30 cellular contexts compared by ENCODE assay signal in the genomic region with DNA sequence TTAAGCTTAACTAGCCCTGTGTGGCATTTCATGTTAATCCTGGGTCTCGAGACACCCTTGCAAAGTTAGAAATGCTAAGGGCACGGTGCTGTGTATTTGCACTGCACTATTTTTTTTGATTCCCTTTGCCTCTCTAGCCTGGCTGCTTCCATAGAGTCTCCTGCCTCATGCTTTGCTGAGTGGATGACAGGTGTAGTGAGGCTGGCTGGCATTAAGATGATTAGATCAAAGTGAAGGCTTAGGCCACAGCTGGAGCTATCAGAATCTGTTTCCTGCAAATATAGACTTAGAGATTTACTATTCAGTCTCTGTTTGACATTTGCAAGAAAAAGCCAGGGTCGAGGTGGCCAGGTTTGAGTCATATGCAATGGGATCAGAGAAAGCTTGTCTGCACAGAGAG.
"Had no signal": no experiment of that assay in that cellular context is flagged by ENCODE, and none has a peak within 500 bp of the region (broad histone marks: within the 10 kb centered on the region; RNA-seq: fewer than 3 reads in every experiment).

No MANE protein-coding gene starts in this region.

- H3K79me2 ChIP-seq: parathyroid adenoma had no signal

- H3K9me3 ChIP-seq: ovary, psoas muscle, right lobe of liver, thoracic aorta, thyroid gland, vagina had no signal

- H3K4me3 ChIP-seq: ovary, psoas muscle, right lobe of liver, sigmoid colon, stomach, thoracic aorta, thyroid gland, tibial nerve, upper lobe of left lung, vagina had no signal

- H3K9ac ChIP-seq: parathyroid adenoma had no signal

- H3K27ac ChIP-seq: ovary, parathyroid adenoma, psoas muscle, right lobe of liver, sigmoid colon, stomach, thoracic aorta, thyroid gland, tibial nerve, upper lobe of left lung, vagina had no signal

- H3K4me3 Mint-ChIP-seq: naive thymus-derived CD4-positive, alpha-beta T cell; natural killer cell; nephron; neural crest cell; stimulated activated effector memory CD8-positive, alpha-beta T cell treated with anti-CD3 and anti-CD28 coated beads, Interleukin-12 subunit alpha, Interleukin-12 subunit beta, amount 100 ng/mL, for 72 hours; stimulated activated naive B cell treated with anti-CD40 and anti-IgM and Interleukin-4, amounts not matched to agents 10 μg/mL and 1 μg/mL and 100 μg/mL, for 72 hours; stimulated activated naive CD8-positive, alpha-beta T cell treated with anti-CD3 and anti-CD28 coated beads, Interleukin-15, Interleukin-2, amounts not matched to agents 100 ng/mL and 50 ng/mL, for 24 hours had no signal

- H3K27ac Mint-ChIP-seq: naive thymus-derived CD4-positive, alpha-beta T cell; natural killer cell; nephron; progenitor cell of endocrine pancreas; stimulated activated effector memory CD8-positive, alpha-beta T cell treated with anti-CD3 and anti-CD28 coated beads, Interleukin-12 subunit alpha, Interleukin-12 subunit beta, amount 100 ng/mL, for 72 hours; stimulated activated naive B cell treated with anti-CD40 and anti-IgM and Interleukin-4, amounts not matched to agents 10 μg/mL and 1 μg/mL and 100 μg/mL, for 72 hours; stimulated activated naive CD8-positive, alpha-beta T cell treated with anti-CD3 and anti-CD28 coated beads, Interleukin-15, Interleukin-2, amounts not matched to agents 100 ng/mL and 50 ng/mL, for 24 hours had no signal

- FAIRE-seq: small intestine, urothelium cell line had no signal

- H3K36me3 ChIP-seq: ovary, right lobe of liver, sigmoid colon, stomach, thoracic aorta, thyroid gland, tibial nerve, upper lobe of left lung, vagina had no signal

- DNase-seq: naive thymus-derived CD4-positive, alpha-beta T cell; natural killer cell; occipital lobe; ovary; posterior cingulate gyrus; psoas muscle; right cardiac atrium; right lobe of liver; sigmoid colon; small intestine; stimulated activated CD4-positive, alpha-beta T cell treated with anti-CD3 and anti-CD28 coated beads, Interleukin-15, amount 100 ng/mL, for 24 hours; stimulated activated CD4-positive, alpha-beta T cell treated with anti-CD3 and anti-CD28 coated beads, Interleukin-2, amount 100 ng/mL, for 24 hours; stimulated activated CD4-positive, alpha-beta T cell treated with anti-CD3 and anti-CD28 coated beads, Interleukin-2, amount 100 ng/mL, for 48 hours; stimulated activated CD4-positive, alpha-beta T cell treated with anti-CD3 and anti-CD28 coated beads, Interleukin-4, amount 100 ng/mL, for 24 hours; stimulated activated naive B cell treated with anti-CD40 and anti-IgM and Interleukin-4, amounts not matched to agents 10 μg/mL and 1 μg/mL and 100 μg/mL, for 72 hours; stimulated activated naive CD4-positive, alpha-beta T cell treated with Interleukin-2 at 50 U/mL for 16 hours; stomach; thyroid gland; trophoblast cell; upper lobe of left lung had no signal

- H3K4me1 ChIP-seq: parathyroid adenoma, psoas muscle, sigmoid colon, thyroid gland, tibial nerve, upper lobe of left lung, vagina had no signal

- H3K4me1 Mint-ChIP-seq: naive thymus-derived CD4-positive, alpha-beta T cell; natural killer cell; stimulated activated effector memory CD8-positive, alpha-beta T cell treated with anti-CD3 and anti-CD28 coated beads, Interleukin-12 subunit alpha, Interleukin-12 subunit beta, amount 100 ng/mL, for 72 hours; stimulated activated naive B cell treated with anti-CD40 and anti-IgM and Interleukin-4, amounts not matched to agents 10 μg/mL and 1 μg/mL and 100 μg/mL, for 72 hours had no signal

- H3K36me3 Mint-ChIP-seq: natural killer cell; stimulated activated effector memory CD8-positive, alpha-beta T cell treated with anti-CD3 and anti-CD28 coated beads, Interleukin-12 subunit alpha, Interleukin-12 subunit beta, amount 100 ng/mL, for 72 hours had no signal

- H3K27me3 ChIP-seq: ovary, right lobe of liver, thyroid gland, tibial nerve, upper lobe of left lung, vagina had no signal

- H2AFZ ChIP-seq: parathyroid adenoma had no signal
